In the genomic region with DNA sequence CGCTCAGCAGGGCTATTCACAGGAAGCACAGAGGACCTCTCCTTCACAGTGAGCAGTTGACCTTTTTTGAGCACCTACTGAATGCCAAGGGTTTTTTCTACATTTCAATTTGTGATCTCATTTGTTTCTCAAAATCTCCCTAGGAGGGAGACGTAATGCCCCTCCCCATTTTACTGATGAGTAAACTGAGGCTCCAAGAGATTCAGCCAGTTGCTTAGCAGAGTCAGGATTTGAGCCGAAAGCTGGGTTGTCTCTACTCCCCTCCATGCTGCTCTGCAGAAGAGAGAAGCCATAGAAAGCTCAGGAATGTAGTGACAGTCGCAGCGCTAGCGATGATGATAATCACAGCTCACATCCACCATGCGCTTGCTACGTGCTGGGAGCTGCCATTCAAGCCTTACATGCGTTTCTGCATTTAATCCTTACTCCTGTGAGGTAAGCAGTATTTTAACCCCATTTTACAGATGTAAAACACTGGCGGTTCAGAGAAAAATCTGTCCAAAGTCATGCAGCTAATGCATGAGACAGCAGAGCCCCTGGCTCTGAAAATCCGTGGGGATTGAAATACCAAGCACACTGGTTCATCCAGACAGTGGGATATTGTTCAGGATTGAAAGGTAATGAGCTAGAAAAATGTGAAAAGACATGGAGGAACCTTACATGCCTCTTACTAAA, we compare ENCODE assay signal across 13 cellular contexts. TPM values are rescaled to one million over a fixed set of nuclear protein-coding genes. Genes with fewer than 3 reads are reported as not detected.
DNase-seq lines count a peak whose midpoint lies in the region; ATAC-seq and TF ChIP-seq lines count a peak whose summit lies in the region.
"Had no signal": no experiment of that assay in that cellular context is flagged by ENCODE, and none has a peak within 500 bp of the region (broad histone marks: within the 10 kb centered on the region; RNA-seq: fewer than 3 reads in every experiment).

No MANE protein-coding gene starts in this region.

- DNase-seq in brain microvascular endothelial cell: no peak
- DNase-seq in lower lobe of right lung: no peak
- no peak for DNase-seq in Calu3
- no peak for DNase-seq in HPDE6-E6E7 (ENCODE audit: extremely low spot score)
- DNase-seq in chondrocyte (ENCODE audit: low spot score): no peak
- no peak for DNase-seq in NCI-H2029 treated with DMSO at 0.1 percent for 48 hours (lab: John Stamatoyannopoulos, UW)
- DNase-seq: activated CD4-positive, CD25-positive, alpha-beta regulatory T cell; NCI-H1092; NCI-H510A had no signal

- intact Hi-C loops in lower lobe of right lung (cut with DNase I) (no loop called here), Calu3 (cut with micrococcal nuclease; ENCODE audit: unreplicated experiment) (no loop called here)

- H3K4me3 Mint-ChIP-seq in Calu3 (ENCODE audit: low read depth, unreplicated experiment) (no peak overlapping the region), chondrocyte (ENCODE audit: unreplicated experiment) (no peak overlapping the region)

- in situ Hi-C loops in brain microvascular endothelial cell (cut with HindIII; ENCODE audit: low pct_ligation_motif_present, low sequenced_read_pairs): no loop called here

- H3K9ac ChIP-seq in stomach smooth muscle (ENCODE audit: low read length in 2 of 2): peak overlapping the region; percentile 58 to 64

- H3K27me3 Mint-ChIP-seq in Calu3 (ENCODE audit: unreplicated experiment) (no peaks in the 10 kb centered on the region), chondrocyte (ENCODE audit: low read depth) (no peaks in the 10 kb centered on the region)

- POLR2A ChIA-PET in HEK293 (lab: Yijun Ruan, JAX): interaction anchor here (0.5 to 0.9 kb wide), 2 partner anchors 97 to 282 kb away, joined by 3 to 6 read pairs; partner anchors contain the start of gene DUSP1

- no peaks in the 10 kb centered on the region for H3K9me3 ChIP-seq in HEK293 (ENCODE audit: control insufficient read depth, insufficient read depth, low read depth, low read length)
- H3K9me3 ChIP-seq in lower lobe of right lung: no peaks in the 10 kb centered on the region
- no peaks in the 10 kb centered on the region for H3K9me3 ChIP-seq in stomach smooth muscle (ENCODE audit: control insufficient read depth in 2 of 2, low read length in 2 of 2)
- H3K9me3 ChIP-seq: SJCRH30 had no signal

- H3K27ac ChIP-seq in HEK293 (ENCODE audit: extremely low read depth, low read depth, low read length) (no peak overlapping the region), brain microvascular endothelial cell (peak overlapping the region; percentile 99), lower lobe of right lung (peak overlapping the region; percentile 89), stomach smooth muscle (ENCODE audit: low read length) (peak overlapping the region; percentile 94)
- H3K27ac ChIP-seq: cardiac muscle cell, SJCRH30 had no signal

- no peak for ATAC-seq in lower lobe of right lung

- H3K27ac Mint-ChIP-seq in Calu3 (ENCODE audit: unreplicated experiment) (no peak overlapping the region), chondrocyte (ENCODE audit: unreplicated experiment) (no peak overlapping the region)

- TF ChIP-seq CTCF in HEK293 (tag by site-specific recombination; IDR thresholded peaks at IDR 0.05) (no peak), brain microvascular endothelial cell (IDR thresholded peaks at IDR 0.05; ENCODE audit: low read depth, low read length, missing control alignments) (no peak), lower lobe of right lung (IDR thresholded peaks at IDR 0.05) (no peak), Calu3 (IDR thresholded peaks at IDR 0.05; ENCODE audit: unreplicated experiment) (no peak), chondrocyte (IDR thresholded peaks at IDR 0.05) (no peak)

- H3K36me3 Mint-ChIP-seq in Calu3 (ENCODE audit: insufficient read depth, unreplicated experiment): peaks cover 5% of the 10 kb centered on the region
- no peaks in the 10 kb centered on the region for H3K36me3 Mint-ChIP-seq in chondrocyte (ENCODE audit: low read depth)

- peaks cover 6% of the 10 kb centered on the region; the same call in 1 of the 2 replicates for H3K4me1 ChIP-seq in HEK293 (ENCODE audit: control insufficient read depth, insufficient read depth, low read length)
- H3K4me1 ChIP-seq in lower lobe of right lung: peaks cover 79% of the 10 kb centered on the region
- H3K4me1 ChIP-seq in stomach smooth muscle (ENCODE audit: control insufficient read depth, insufficient read depth, low read length): peaks cover 70% of the 10 kb centered on the region
- H3K4me1 ChIP-seq: SJCRH30 had no signal

- no peak overlapping the region for H3K4me3 ChIP-seq in HEK293 (ENCODE audit: low read depth, low read length)
- H3K4me3 ChIP-seq in brain microvascular endothelial cell (ENCODE audit: low read depth, low read length): no peak overlapping the region
- no peak overlapping the region for H3K4me3 ChIP-seq in lower lobe of right lung
- no peak overlapping the region for H3K4me3 ChIP-seq in stomach smooth muscle (ENCODE audit: low read length in 2 of 2)
- H3K4me3 ChIP-seq: cardiac muscle cell, SJCRH30 had no signal

- no TSS peak for BruUV-seq in Calu3 (replicated peaks; lab: Mats Ljungman, UMichigan)

- H3K9me3 Mint-ChIP-seq in Calu3 (ENCODE audit: low read depth, unreplicated experiment) (no peaks in the 10 kb centered on the region), chondrocyte (ENCODE audit: low read depth) (no peaks in the 10 kb centered on the region)

- no peaks in the 10 kb centered on the region for H3K36me3 ChIP-seq in HEK293 (ENCODE audit: control insufficient read depth in 2 of 2, insufficient read depth in 1 of 2, low read length in 2 of 2)
- peaks cover 5% of the 10 kb centered on the region for H3K36me3 ChIP-seq in brain microvascular endothelial cell (replicated peaks)
- no peaks in the 10 kb centered on the region for H3K36me3 ChIP-seq in lower lobe of right lung
- no peaks in the 10 kb centered on the region for H3K36me3 ChIP-seq in stomach smooth muscle (ENCODE audit: control insufficient read depth in 2 of 2, insufficient read depth in 2 of 2, low read length in 2 of 2)
- H3K36me3 ChIP-seq: cardiac muscle cell, SJCRH30 had no signal

- H3K27me3 ChIP-seq in brain microvascular endothelial cell (replicated peaks): no peaks in the 10 kb centered on the region
- H3K27me3 ChIP-seq in lower lobe of right lung (ENCODE audit: low read depth): no peaks in the 10 kb centered on the region
- H3K27me3 ChIP-seq in stomach smooth muscle (ENCODE audit: control insufficient read depth in 1 of 2, insufficient read depth in 2 of 2, low read length in 2 of 2): no peaks in the 10 kb centered on the region
- H3K27me3 ChIP-seq: cardiac muscle cell, SJCRH30 had no signal

- CTCF ChIA-PET in HEK293 (lab: Yijun Ruan, JAX) (interaction anchor here (0.6 to 0.9 kb wide), 3 partner anchors 152 to 357 kb away, joined by 3 read pairs; no protein-coding TSS in a partner anchor), Calu3 (lab: Charles Lee) (interaction anchor here (1.4 to 2.1 kb wide), 2 partner anchors 36 to 96 kb away, joined by 3 to 6 read pairs; no protein-coding TSS in a partner anchor)

- H3K4me1 Mint-ChIP-seq in Calu3 (ENCODE audit: low read depth, unreplicated experiment) (no peaks in the 10 kb centered on the region), chondrocyte (ENCODE audit: low read depth) (peaks cover 11% of the 10 kb centered on the region)

TF ChIP-seq in HEK293, 187 proteins besides CTCF, POLR2A, EP300 and RAD21:
- TF ChIP-seq ZNF350 (tag by site-specific recombination; IDR thresholded peaks at IDR 0.05): no peak
- TF ChIP-seq ZFHX2 (tag by site-specific recombination; conservative IDR thresholded peaks at IDR 0.05): 0 out of 2 replicates have a peak, but pooled peaks have one; percentile 1

RNA-seq across cellular contexts. Expression of gene ERGIC1, which starts 33.8 kb away (rescaled TPM):
- total RNA-seq in lower lobe of right lung: 177 TPM
- total RNA-seq in Calu3 (2022): 231 and 235 TPM in 2 replicates
- 141 to 154 TPM (median 148 TPM) in 3 replicates for total RNA-seq in chondrocyte
